In genomic region chr9:105656131-105656921, GRCh38 we compare ENCODE assay signal across 8 cellular contexts. TPM values are rescaled to one million over a fixed set of nuclear protein-coding genes. Genes with fewer than 3 reads are reported as not detected.
DNase-seq lines count a peak whose midpoint lies in the region; ATAC-seq and TF ChIP-seq lines count a peak whose summit lies in the region.

No MANE protein-coding gene starts in this region.

- H3K4me1 Mint-ChIP-seq in central memory CD8-positive, alpha-beta T cell: peaks cover 6% of the 10 kb centered on the region

- no peaks in the 10 kb centered on the region for H3K36me3 Mint-ChIP-seq in central memory CD8-positive, alpha-beta T cell (ENCODE audit: insufficient read depth)

- no peaks in the 10 kb centered on the region for H3K9me3 Mint-ChIP-seq in central memory CD8-positive, alpha-beta T cell

- H3K27me3 Mint-ChIP-seq in central memory CD8-positive, alpha-beta T cell: peaks cover 51% of the 10 kb centered on the region

- peak; percentile 12 for DNase-seq in activated CD4-positive, alpha-beta T cell treated with anti-CD3 and anti-CD28 coated beads for 48 hours
- DNase-seq in activated CD4-positive, alpha-beta T cell treated with anti-CD3 and anti-CD28 coated beads for 4 hours: no peak
- peak; percentile 12 for DNase-seq in NCI-H774 (lab: John Stamatoyannopoulos, UW)
- no peak for DNase-seq in central memory CD8-positive, alpha-beta T cell (ENCODE audit: low spot score in 2 of 2)
- peak; percentile 32 to 85 for DNase-seq in left lung
- DNase-seq in thoracic aorta (ENCODE audit: low spot score): no peak

- peak overlapping the region; percentile 33 to 35 for H3K4me3 ChIP-seq in left lung
- H3K4me3 ChIP-seq in thoracic aorta: peak overlapping the region; percentile 68

- no peaks in the 10 kb centered on the region for H3K9me3 ChIP-seq in left lung
- H3K9me3 ChIP-seq in thoracic aorta: no peaks in the 10 kb centered on the region

- peak; percentile 60 for ATAC-seq in HG02678 (IDR thresholded peaks at IDR 0.05; ENCODE audit: unreplicated experiment)
- no peak for ATAC-seq in central memory CD8-positive, alpha-beta T cell (replicated peaks; ENCODE audit: extremely low read depth, poor library complexity, severe bottlenecking)
- ATAC-seq in left lung: peak; percentile 79
- no peak for ATAC-seq in thoracic aorta (ENCODE audit: insufficient number of reproducible peaks, low FRiP score, low read depth)
- no peak for ATAC-seq in GM19452 (IDR thresholded peaks at IDR 0.05; ENCODE audit: unreplicated experiment)

- H3K27me3 ChIP-seq in left lung: peaks cover 7 to 42% of the 10 kb centered on the region in 2 donors
- H3K27me3 ChIP-seq in thoracic aorta (replicated peaks; ENCODE audit: insufficient read depth): peaks cover 6% of the 10 kb centered on the region

- no peak overlapping the region for H3K27ac Mint-ChIP-seq in central memory CD8-positive, alpha-beta T cell (ENCODE audit: low read depth)

- no peak for TF ChIP-seq CTCF in left lung (IDR thresholded peaks at IDR 0.05)
- TF ChIP-seq CTCF in thoracic aorta (IDR thresholded peaks at IDR 0.05): no peak

- no peak overlapping the region for H3K27ac ChIP-seq in left lung
- no peak overlapping the region for H3K27ac ChIP-seq in thoracic aorta

- H3K36me3 ChIP-seq in left lung (no peaks in the 10 kb centered on the region), thoracic aorta (no peaks in the 10 kb centered on the region)

- H3K4me1 ChIP-seq in left lung: peaks cover 9 to 14% of the 10 kb centered on the region in 2 donors
- H3K4me1 ChIP-seq in thoracic aorta (ENCODE audit: control insufficient read depth in 1 of 2, low read depth in 2 of 2): peaks cover 9 to 11% of the 10 kb centered on the region in 2 donors

- intact Hi-C loops in left lung (cut with DNase I): no loop called here

- peak overlapping the region; percentile 50 for H3K4me3 Mint-ChIP-seq in central memory CD8-positive, alpha-beta T cell

RNA-seq across cellular contexts. Expression of gene TAL2, which starts 5.9 kb away (rescaled TPM):
- total RNA-seq in left lung (under 1 TPM in 1 of 2 donors, not detected in 1; 0.41 TPM), thoracic aorta (not detected)

RNA-seq across cellular contexts. Expression of gene TMEM38B, which starts 38.0 kb away (rescaled TPM):
- total RNA-seq in left lung (10 to 100 TPM; 11.6 to 19.1 TPM), thoracic aorta (1 to 10 TPM; 6.1 to 6.6 TPM)

Comparison
In these comparisons a context has a peak if more than half of its experiments do, and no peak if none do; other contexts are left out.
1. DNase-seq: peak in activated CD4-positive, alpha-beta T cell treated with anti-CD3 and anti-CD28 coated beads for 48 hours (single experiment), NCI-H774 (single experiment) and left lung (2 of 2); none in activated CD4-positive, alpha-beta T cell treated with anti-CD3 and anti-CD28 coated beads for 4 hours (0 of 2), central memory CD8-positive, alpha-beta T cell (0 of 2) and thoracic aorta (single experiment).
2. ATAC-seq: peak in HG02678 (single experiment) and left lung (single experiment); none in central memory CD8-positive, alpha-beta T cell (single experiment), thoracic aorta (single experiment) and GM19452 (single experiment).